Comparison of ENCODE assay signal across 10 cellular contexts in genomic region chr14:92728781-92729364, GRCh38. TPM values are rescaled to one million over a fixed set of nuclear protein-coding genes. Genes with fewer than 3 reads are reported as not detected.
DNase-seq lines count a peak whose midpoint lies in the region; ATAC-seq and TF ChIP-seq lines count a peak whose summit lies in the region.
"Had no signal": no experiment of that assay in that cellular context is flagged by ENCODE, and none has a peak within 500 bp of the region (broad histone marks: within the 10 kb centered on the region; RNA-seq: fewer than 3 reads in every experiment).

No MANE protein-coding gene starts in this region.

- H3K4me1 Mint-ChIP-seq in nephron progenitor cell, result no peaks in the 10 kb centered on the region

- H3K9me3 Mint-ChIP-seq in nephron progenitor cell, result peaks cover 19% of the 10 kb centered on the region

- peak; percentile 42 for ATAC-seq in HG02763 (IDR thresholded peaks at IDR 0.05; ENCODE audit: unreplicated experiment)
- peak; percentile 16 for ATAC-seq in left lung
- no peak for ATAC-seq in HG02970 (IDR thresholded peaks at IDR 0.05; ENCODE audit: low FRiP score, unreplicated experiment)

- H3K36me3 ChIP-seq in left lung, result peaks cover 0 to 28% of the 10 kb centered on the region in 2 donors

- no peak overlapping the region for H3K4me3 ChIP-seq in left lung
- H3K4me3 ChIP-seq: heart left ventricle, SJSA1 had no signal

- H3K27me3 Mint-ChIP-seq in nephron progenitor cell (ENCODE audit: low read depth, poor library complexity), result no peaks in the 10 kb centered on the region

- TF ChIP-seq CTCF in left lung (IDR thresholded peaks at IDR 0.05) (no peak), nephron progenitor cell (IDR thresholded peaks at IDR 0.05) (no peak)

- H3K4me3 Mint-ChIP-seq in nephron progenitor cell, result no peak overlapping the region

- H3K36me3 Mint-ChIP-seq in nephron progenitor cell (ENCODE audit: low read depth), result peaks cover 62% of the 10 kb centered on the region

- H3K27me3 ChIP-seq in left lung, result no peaks in the 10 kb centered on the region
- H3K27me3 ChIP-seq: heart left ventricle, SJSA1 had no signal

- H3K27ac ChIP-seq in left lung, result no peak overlapping the region
- H3K27ac ChIP-seq: SJSA1 had no signal

- no peak overlapping the region for H3K27ac Mint-ChIP-seq in nephron progenitor cell

- intact Hi-C loops in left lung (cut with DNase I), result no loop called here

- H3K4me1 ChIP-seq in left lung, result peaks cover 19 to 61% of the 10 kb centered on the region in 2 donors

- DNase-seq in NCI-H146 (lab: John Stamatoyannopoulos, UW) (peak; percentile 19), NCI-H146 treated with DMSO at 0.1 percent for 48 hours (lab: John Stamatoyannopoulos, UW; ENCODE audit: unreplicated experiment) (no peak), RPMI8226 (peak; percentile 77), left lung (peak in 1 of 2 donors; percentile 65), anterior cingulate cortex (lab: John Stamatoyannopoulos, UW) (no peak), nephron progenitor cell (no peak)

- no peaks in the 10 kb centered on the region for H3K9me3 ChIP-seq in left lung
- H3K9me3 ChIP-seq: heart left ventricle had no signal

RNA-seq across cellular contexts. Expression of gene LGMN, which starts 19.6 kb away (rescaled TPM):
- total RNA-seq in left lung, result 100 to 1,000 TPM; 247 to 251 TPM

Comparison
In these comparisons a context has a peak if more than half of its experiments do, and no peak if none do; other contexts are left out.
1. DNase-seq: peak in NCI-H146 (single experiment) and RPMI8226 (single experiment); none in NCI-H146 treated with DMSO at 0.1 percent for 48 hours (single experiment), anterior cingulate cortex (0 of 58) and nephron progenitor cell (single experiment).